In genomic region chr6:33695451-33695855, GRCh38 we compare ENCODE assay signal across 11 cellular contexts. TPM values are rescaled to one million over a fixed set of nuclear protein-coding genes. Genes with fewer than 3 reads are reported as not detected.
A peak's percentile ranks its signal among the peaks of the same experiment; 100 is the strongest.
DNase-seq lines count a peak whose midpoint lies in the region; FAIRE-seq and TF ChIP-seq lines count a peak whose summit lies in the region.
"Had no signal": no experiment of that assay in that cellular context is flagged by ENCODE, and none has a peak within 500 bp of the region (broad histone marks: within the 10 kb centered on the region; RNA-seq: fewer than 3 reads in every experiment).

No MANE protein-coding gene starts in this region.

- H3K4me3 ChIP-seq in esophagus (ENCODE audit: low read depth in 1 of 2, low read length in 2 of 2) (no peak overlapping the region), smooth muscle cell (no peak overlapping the region)

- H3K9me3 ChIP-seq in esophagus (ENCODE audit: control insufficient read depth in 2 of 2, insufficient read depth in 1 of 2, low read depth in 1 of 2, low read length in 1 of 2) (no peaks in the 10 kb centered on the region), smooth muscle cell (replicated peaks; ENCODE audit: low read depth) (no peaks in the 10 kb centered on the region)

- DNase-seq in DMS 273 (lab: John Stamatoyannopoulos, UW; ENCODE audit: unreplicated experiment): peak; percentile 38
- DNase-seq in DMS 273 treated with DMSO at 0.1 percent for 48 hours (lab: John Stamatoyannopoulos, UW): no peak
- DNase-seq in RPMI7951 (ENCODE audit: low read depth): peak; percentile 79
- DNase-seq in smooth muscle cell (lab: John Stamatoyannopoulos, UW; ENCODE audit: unreplicated experiment): no peak
- DNase-seq in stimulated activated CD4-positive, alpha-beta T cell treated with anti-CD3 and anti-CD28 coated beads, Interleukin-4, amount 100 ng/mL, for 4 hours: no peak
- DNase-seq in GM12891 (ENCODE audit: insufficient read length, low spot score): no peak
- no peak for DNase-seq in activated effector memory CD4-positive, alpha-beta T cell treated with anti-CD3 and anti-CD28 coated beads, Interleukin-2, amount 50 U/mL, for 16 hours
- DNase-seq: NCI-H1436 treated with DMSO at 0.1 percent for 48 hours had no signal

- H3K27me3 ChIP-seq in esophagus (ENCODE audit: control insufficient read depth in 1 of 2, insufficient read depth in 2 of 2, low read length in 2 of 2) (no peaks in the 10 kb centered on the region), smooth muscle cell (ENCODE audit: low read depth) (no peaks in the 10 kb centered on the region)

- H3K79me2 ChIP-seq in smooth muscle cell (ENCODE audit: low read depth): no peaks in the 10 kb centered on the region

- H3K27ac ChIP-seq in esophagus (ENCODE audit: low read depth in 2 of 2, low read length in 1 of 2) (peak overlapping the region; percentile 24 to 66), smooth muscle cell (ENCODE audit: low read depth) (peak overlapping the region; percentile 75)

- WGBS in esophagus, 2 donors: 47 to 66% methylated on average over 15 of the region's 15 CpGs
- 95% methylated on average over 15 of the region's 15 CpGs for whole genome bisulfite sequencing in smooth muscle cell (ENCODE audit: low lambda C conversion rate)

- H3K4me1 ChIP-seq in esophagus (ENCODE audit: control insufficient read depth in 2 of 2, insufficient read depth in 2 of 2, low read length in 1 of 2): peaks cover 6 to 17% of the 10 kb centered on the region in 2 donors
- H3K4me1 ChIP-seq in smooth muscle cell (ENCODE audit: low read depth): no peaks in the 10 kb centered on the region

- H3K36me3 ChIP-seq in esophagus (ENCODE audit: control insufficient read depth in 2 of 2, insufficient read depth in 2 of 2, low read length in 1 of 2): peaks cover 4 to 36% of the 10 kb centered on the region in 2 donors
- H3K36me3 ChIP-seq in smooth muscle cell (ENCODE audit: low read depth): no peaks in the 10 kb centered on the region

- no peak for TF ChIP-seq POLR2A in GM12891 (IDR thresholded peaks at IDR 0.05; ENCODE audit: low read depth, low read length)

- no peaks in the 10 kb centered on the region for H4K20me1 ChIP-seq in smooth muscle cell (ENCODE audit: low read depth)

- H3K9ac ChIP-seq in smooth muscle cell (ENCODE audit: low read depth): no peak overlapping the region

- H3F3A ChIP-seq in smooth muscle cell (ENCODE audit: low read depth): peaks cover 5% of the 10 kb centered on the region

- no peak for TF ChIP-seq CTCF in smooth muscle cell (IDR thresholded peaks at IDR 0.05; ENCODE audit: borderline replicate concordance, insufficient read depth, poor library complexity, severe bottlenecking)

- no peak overlapping the region for H2AFZ ChIP-seq in smooth muscle cell (ENCODE audit: low read depth)

- H3K4me2 ChIP-seq in smooth muscle cell: no peak overlapping the region

- no peak for FAIRE-seq in GM12891 (lab: Jason Lieb, UNC)
- FAIRE-seq: frontal cortex had no signal

TF ChIP-seq in GM12891, 5 proteins besides CTCF, POLR2A, EP300 and RAD21:
- TF ChIP-seq SPI1 (IDR thresholded peaks at IDR 0.05; ENCODE audit: low read depth, low read length) (no peak), POU2F2 (IDR thresholded peaks at IDR 0.05; ENCODE audit: low read depth, low read length) (no peak), TAF1 (IDR thresholded peaks at IDR 0.05; ENCODE audit: low read depth, low read length) (no peak), POLR2AphosphoS5 (IDR thresholded peaks at IDR 0.05; ENCODE audit: low read depth, low read length) (no peak), PAX5 (IDR thresholded peaks at IDR 0.05; ENCODE audit: insufficient read depth, low read length, severe bottlenecking) (no peak)

RNA-seq across cellular contexts. Expression of gene UQCC2, which starts 16.0 kb away (rescaled TPM):
- total RNA-seq in RPMI7951 (2014; rRNA removed; shearing (Covaris generic)): 58.2 and 66.4 TPM in 2 replicates
- polyA plus RNA-seq in esophagus (10 to 100 TPM; 56.1 to 93.7 TPM), smooth muscle cell (204 and 208 TPM in 2 replicates)
- total RNA-seq in smooth muscle cell: 29.9 and 67.3 TPM in 2 replicates
- polyA plus RNA-seq in GM12891 (2012; ENCODE audit: low read depth, missing spikeins): 100 TPM

RNA-seq across cellular contexts. Expression of gene IP6K3, which starts 51.3 kb away (rescaled TPM):
- total RNA-seq in RPMI7951 (2014; rRNA removed; shearing (Covaris generic)): 0.36 and 1.1 TPM in 2 replicates
- under 1 TPM; 0.65 to 0.96 TPM for polyA plus RNA-seq in esophagus
- total RNA-seq in smooth muscle cell: 2.2 and 2.6 TPM in 2 replicates
- polyA plus RNA-seq in smooth muscle cell: 3.7 and 5.6 TPM in 2 replicates
- not detected for polyA plus RNA-seq in GM12891 (2012; ENCODE audit: low read depth, missing spikeins)
- total RNA-seq: frontal cortex; T-helper 2 cell treated with Interferon-gamma antibody and Interleukin-4, amounts not matched to agents 100 ng/mL and 5 ng/mL, for 36 hours had no signal

Comparison
In these comparisons a context has a peak if more than half of its experiments do, and no peak if none do; other contexts are left out.
1. DNase-seq: peak in DMS 273 (single experiment) and RPMI7951 (single experiment); none in DMS 273 treated with DMSO at 0.1 percent for 48 hours (single experiment), smooth muscle cell (single experiment), stimulated activated CD4-positive, alpha-beta T cell treated with anti-CD3 and anti-CD28 coated beads, Interleukin-4, amount 100 ng/mL, for 4 hours (0 of 2), GM12891 (single experiment) and activated effector memory CD4-positive, alpha-beta T cell treated with anti-CD3 and anti-CD28 coated beads, Interleukin-2, amount 50 U/mL, for 16 hours (single experiment).